34 cellular contexts compared by ENCODE assay signal in genomic region chr1:161899091-161899490, GRCh38.
"Had no signal": no experiment of that assay in that cellular context is flagged by ENCODE, and none has a peak within 500 bp of the region (broad histone marks: within the 10 kb centered on the region; RNA-seq: fewer than 3 reads in every experiment).

No MANE protein-coding gene starts in this region.

- H3K4me3 Mint-ChIP-seq: activated CD4-positive, alpha-beta memory T cell treated with anti-CD3 and anti-CD28 coated beads, Interleukin-2, amount 10 ng/mL, durations not matched to agents 7 days and 5 days; activated CD8-positive, alpha-beta memory T cell treated with anti-CD3 and anti-CD28 coated beads, Interleukin-2, amount 10 ng/mL, durations not matched to agents 7 days and 5 days; activated naive CD8-positive, alpha-beta T cell treated with anti-CD3 and anti-CD28 coated beads for 36 hours; central memory CD8-positive, alpha-beta T cell had no signal

- ATAC-seq: activated CD8-positive, alpha-beta memory T cell treated with anti-CD3 and anti-CD28 coated beads, Interleukin-2, amount 10 ng/mL, durations not matched to agents 7 days and 5 days; K562; PC-3 had no signal

- H3K36me3 Mint-ChIP-seq: activated CD8-positive, alpha-beta memory T cell treated with anti-CD3 and anti-CD28 coated beads, Interleukin-2, amount 10 ng/mL, durations not matched to agents 7 days and 5 days; activated naive CD8-positive, alpha-beta T cell treated with anti-CD3 and anti-CD28 coated beads for 36 hours had no signal

- H3K4me3 ChIP-seq: ascending aorta, cardiac muscle cell, K562, Peyer's patch had no signal

- H3K36me3 ChIP-seq: ascending aorta, cardiac muscle cell, Peyer's patch, WERI-Rb-1 had no signal

- H3K4me1 ChIP-seq: ascending aorta, Peyer's patch had no signal

- H3K27ac ChIP-seq: ascending aorta, cardiac muscle cell, Peyer's patch, WERI-Rb-1 had no signal

- H3K9me3 Mint-ChIP-seq: activated CD4-positive, alpha-beta memory T cell treated with anti-CD3 and anti-CD28 coated beads, Interleukin-2, amount 10 ng/mL, durations not matched to agents 7 days and 5 days; activated naive CD8-positive, alpha-beta T cell treated with anti-CD3 and anti-CD28 coated beads for 36 hours; central memory CD8-positive, alpha-beta T cell had no signal

- H3K27me3 Mint-ChIP-seq: activated CD4-positive, alpha-beta memory T cell treated with anti-CD3 and anti-CD28 coated beads, Interleukin-2, amount 10 ng/mL, durations not matched to agents 7 days and 5 days; activated CD8-positive, alpha-beta memory T cell treated with anti-CD3 and anti-CD28 coated beads, Interleukin-2, amount 10 ng/mL, durations not matched to agents 7 days and 5 days; activated naive CD8-positive, alpha-beta T cell treated with anti-CD3 and anti-CD28 coated beads for 36 hours; central memory CD8-positive, alpha-beta T cell had no signal

- DNase-seq: activated CD4-positive, alpha-beta memory T cell treated with anti-CD3 and anti-CD28 coated beads, Interleukin-2, amount 10 ng/mL, durations not matched to agents 7 days and 5 days; activated CD4-positive, alpha-beta T cell treated with anti-CD3 and anti-CD28 coated beads for 1 hour; activated CD4-positive, alpha-beta T cell treated with anti-CD3 and anti-CD28 coated beads for 48 hours; activated CD4-positive, CD25-positive, alpha-beta regulatory T cell; activated CD8-positive, alpha-beta memory T cell treated with anti-CD3 and anti-CD28 coated beads for 24 hours; activated CD8-positive, alpha-beta memory T cell treated with anti-CD3 and anti-CD28 coated beads, Interleukin-2, amount 10 ng/mL, durations not matched to agents 7 days and 5 days; activated CD8-positive, alpha-beta memory T cell treated with anti-CD3 and anti-CD28 coated beads, Interleukin-2, amount 50 U/mL, for 48 hours; activated effector memory CD4-positive, alpha-beta T cell treated with anti-CD3 and anti-CD28 coated beads, Interleukin-2, amount 50 U/mL, for 16 hours; activated naive CD4-positive, alpha-beta T cell; activated naive CD4-positive, alpha-beta T cell treated with anti-CD3 and anti-CD28 coated beads, Interleukin-2, amount 50 U/mL, for 16 hours; activated naive CD8-positive, alpha-beta T cell treated with anti-CD3 and anti-CD28 coated beads for 36 hours; activated T-cell treated with anti-CD3 and anti-CD28 coated beads, Interleukin-2, amount 50 U/mL, for 48 hours; amygdala; NCI-H1105; NCI-H1417 treated with DMSO at 0.1 percent for 48 hours; NCI-H1694; NCI-H2029; NCI-H345; NCI-H510A; NCI-H526; NCI-H748 treated with DMSO at 0.1 percent for 48 hours; NK-92 treated with Interleukin-12 subunit alpha and Interleukin-12 subunit beta, amount 100 ng/mL, for 24 hours; PC-3; Peyer's patch; RPMI8226; SIG-M5; SW 1271; T-helper 1 cell; T1000; WERI-Rb-1 had no signal

- H3K27ac Mint-ChIP-seq: activated CD4-positive, alpha-beta memory T cell treated with anti-CD3 and anti-CD28 coated beads, Interleukin-2, amount 10 ng/mL, durations not matched to agents 7 days and 5 days; activated CD8-positive, alpha-beta memory T cell treated with anti-CD3 and anti-CD28 coated beads, Interleukin-2, amount 10 ng/mL, durations not matched to agents 7 days and 5 days; activated naive CD8-positive, alpha-beta T cell treated with anti-CD3 and anti-CD28 coated beads for 36 hours had no signal

- H3K27me3 ChIP-seq: ascending aorta, cardiac muscle cell, Peyer's patch had no signal

- H3K9me3 ChIP-seq: ascending aorta, Peyer's patch had no signal

- H3K4me1 Mint-ChIP-seq: activated CD4-positive, alpha-beta memory T cell treated with anti-CD3 and anti-CD28 coated beads, Interleukin-2, amount 10 ng/mL, durations not matched to agents 7 days and 5 days; activated CD8-positive, alpha-beta memory T cell treated with anti-CD3 and anti-CD28 coated beads, Interleukin-2, amount 10 ng/mL, durations not matched to agents 7 days and 5 days; central memory CD8-positive, alpha-beta T cell had no signal
